ENCODE assay signal across 12 cellular contexts in genomic region chr17:40956401-40957254, GRCh38. TPM values are rescaled to one million over a fixed set of nuclear protein-coding genes. Genes with fewer than 3 reads are reported as not detected.
DNase-seq lines count a peak whose midpoint lies in the region; ATAC-seq and TF ChIP-seq lines count a peak whose summit lies in the region.
"Had no signal": no experiment of that assay in that cellular context is flagged by ENCODE, and none has a peak within 500 bp of the region (broad histone marks: within the 10 kb centered on the region; RNA-seq: fewer than 3 reads in every experiment).

No MANE protein-coding gene starts in this region.

- peak; percentile 53 for TF ChIP-seq RAD21 in HCT116 (IDR thresholded peaks at IDR 0.05; ENCODE audit: low read depth)

- H2AFZ ChIP-seq in HCT116 (ENCODE audit: low read depth, low read length, poor library complexity, severe bottlenecking): no peak overlapping the region

- no peaks in the 10 kb centered on the region for H3K9me2 ChIP-seq in HCT116 (ENCODE audit: insufficient read depth)

- ATAC-seq in HCT116: peak; percentile 90
- ATAC-seq in HG03039 (IDR thresholded peaks at IDR 0.05; ENCODE audit: unreplicated experiment): no peak
- no peak for ATAC-seq in GM21423 (IDR thresholded peaks at IDR 0.05; ENCODE audit: unreplicated experiment)

- CTCF ChIA-PET in HCT116 (lab: Charles Lee): interaction anchor here (1.6 kb wide), 1 partner anchor 44 kb away, joined by 4 read pairs; no protein-coding TSS in a partner anchor

- H3K4me1 ChIP-seq in HCT116 (ENCODE audit: control insufficient read depth in 1 of 2, insufficient read depth in 2 of 2, low read length in 2 of 2): peaks cover 86 to 88% of the 10 kb centered on the region in 2 experiments

- H3K36me3 ChIP-seq in HCT116 (ENCODE audit: control insufficient read depth in 1 of 2, insufficient read depth in 2 of 2, low read length in 2 of 2): peaks cover 0 to 12% of the 10 kb centered on the region in 2 experiments; a peak in 2 of 4 replicates
- H3K36me3 ChIP-seq: SJCRH30, tibial artery had no signal

- TF ChIP-seq POLR2A in HCT116 (IDR thresholded peaks at IDR 0.05; ENCODE audit: borderline replicate concordance, extremely low read depth, insufficient read depth, insufficient read length): no peak

- TF ChIP-seq CTCF in HCT116 (IDR thresholded peaks at IDR 0.05 in 2 of 3, conservative IDR thresholded peaks at IDR 0.05 in 1 of 3; ENCODE audit: borderline replicate concordance in 1 of 3, insufficient read depth in 1 of 3, low read depth in 2 of 3, low read length in 2 of 3) (no peak), fibroblast of mammary gland (conservative IDR thresholded peaks at IDR 0.05; ENCODE audit: control insufficient read depth, insufficient read depth, low read depth, low read length) (no peak)

- peak overlapping the region; percentile 99 for H3K27ac ChIP-seq in HCT116 (ENCODE audit: low read depth, low read length)
- H3K27ac ChIP-seq: SJCRH30, tibial artery had no signal

- no peaks in the 10 kb centered on the region for H4K20me1 ChIP-seq in HCT116 (ENCODE audit: insufficient read depth)

- H3K79me2 ChIP-seq in HCT116 (ENCODE audit: insufficient read depth, low read length): no peaks in the 10 kb centered on the region

- H3K4me2 ChIP-seq in HCT116 (ENCODE audit: low read length): peak overlapping the region; percentile 54

- intact Hi-C loops in HCT116 (cut with micrococcal nuclease) (loop anchor here (2.0 kb wide), 1 partner anchor 42 kb away; no protein-coding TSS in a partner anchor), head of caudate nucleus (cut with DNase I) (no loop called here)

- in situ Hi-C loops in SK-MEL-5 (cut with HindIII; ENCODE audit: low pct_unique_long_range_greater_than_20kb, low sequenced_read_pairs): no loop called here

- TSS peak; percentile 94 for BruUV-seq in HCT116 (replicated peaks; lab: Mats Ljungman, UMichigan)

- H3K9me3 ChIP-seq in HCT116 (ENCODE audit: control insufficient read depth in 1 of 2, insufficient read depth in 1 of 2, low read depth in 1 of 2, low read length in 2 of 2): peaks cover 0 to under 1% of the 10 kb centered on the region in 2 experiments; a peak in 1 of 4 replicates
- H3K9me3 ChIP-seq: SJCRH30, tibial artery had no signal

- H3K4me3 ChIP-seq in HCT116 (replicated peaks in 1 of 2; ENCODE audit: low read depth in 1 of 2, low read length in 2 of 2) (peak overlapping the region in 1 of 2 experiments; percentile 5; a peak in 2 of 4 replicates), fibroblast of mammary gland (ENCODE audit: control insufficient read depth, low read depth, low read length) (no peak overlapping the region)
- H3K4me3 ChIP-seq: SJCRH30, tibial artery had no signal

- no peaks in the 10 kb centered on the region for H3K27me3 ChIP-seq in HCT116 (ENCODE audit: insufficient read depth, low read length)
- H3K27me3 ChIP-seq: SJCRH30 had no signal

- H3K9ac ChIP-seq in HCT116 (ENCODE audit: low read length): peak overlapping the region; percentile 63

- RAD21 ChIA-PET in HCT116 (lab: Charles Lee; ENCODE audit: low non-redundant PET in 1 of 2, low total read pairs in 2 of 2, uncharacterized antibody in 2 of 2, unreplicated experiment in 2 of 2): no interaction called here

- peak; percentile 98 for DNase-seq in HCT116 (ENCODE audit: low read depth, low spot score)
- peak; percentile 25 for DNase-seq in SK-MEL-5 (ENCODE audit: low read depth, low spot score)
- peak; percentile 98 for DNase-seq in fibroblast of mammary gland (ENCODE audit: low read depth)
- peak; percentile 31 for DNase-seq in smooth muscle cell of the brain vasculature (ENCODE audit: low read depth, low spot score)
- no peak for DNase-seq in head of caudate nucleus
- no peak for DNase-seq in NK-92 treated with Interleukin-12 subunit alpha and Interleukin-12 subunit beta, amount 100 ng/mL, for 24 hours (lab: John Stamatoyannopoulos, UW)
- DNase-seq: NCI-H146, SJCRH30, tibial artery had no signal

- POLR2A ChIA-PET in HCT116 (lab: Charles Lee): interaction anchor here (0.6 to 1.2 kb wide), 4 partner anchors 8 to 592 kb away, joined by 3 read pairs; no protein-coding TSS in a partner anchor

TF ChIP-seq in HCT116, 20 proteins besides CTCF, POLR2A, EP300 and RAD21 (continues in another document):
- TF ChIP-seq, protein P1, sequence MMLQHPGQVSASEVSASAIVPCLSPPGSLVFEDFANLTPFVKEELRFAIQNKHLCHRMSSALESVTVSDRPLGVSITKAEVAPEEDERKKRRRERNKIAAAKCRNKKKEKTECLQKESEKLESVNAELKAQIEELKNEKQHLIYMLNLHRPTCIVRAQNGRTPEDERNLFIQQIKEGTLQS (IDR thresholded peaks at IDR 0.05): peak; percentile 91; the same call in 1 of the 2 replicates
- peak; percentile 72 for TF ChIP-seq POLR2AphosphoS5 (IDR thresholded peaks at IDR 0.05; ENCODE audit: low read depth, low read length)
- TF ChIP-seq EZH2 (IDR thresholded peaks at IDR 0.05): no peak
- TF ChIP-seq JUND (IDR thresholded peaks at IDR 0.05): peak; percentile 100
- no peak for TF ChIP-seq EZH2phosphoT487 (IDR thresholded peaks at IDR 0.05; ENCODE audit: borderline replicate concordance)
- peak; percentile 86 for TF ChIP-seq ZBTB33 (IDR thresholded peaks at IDR 0.05; ENCODE audit: extremely low read depth, insufficient replicate concordance, low read length)
- TF ChIP-seq ZFX (IDR thresholded peaks at IDR 0.05): no peak
- TF ChIP-seq EGR1 (IDR thresholded peaks at IDR 0.05; ENCODE audit: low read depth): peak; percentile 92
- no peak; the same call in 1 of the 2 replicates for TF ChIP-seq ELF1 (IDR thresholded peaks at IDR 0.05; ENCODE audit: borderline replicate concordance, low read depth)
- TF ChIP-seq SRF (IDR thresholded peaks at IDR 0.05; ENCODE audit: low read depth): peak; percentile 77; the same call in 1 of the 2 replicates
- TF ChIP-seq CBX3 (IDR thresholded peaks at IDR 0.05; ENCODE audit: low read depth): peak; percentile 97
- peak; percentile 100 for TF ChIP-seq TCF7L2 (IDR thresholded peaks at IDR 0.05; ENCODE audit: borderline replicate concordance, extremely low read depth, insufficient read depth, insufficient read length)
- TF ChIP-seq MAX (IDR thresholded peaks at IDR 0.05): peak; percentile 73
- peak; percentile 77 for TF ChIP-seq YY1 (IDR thresholded peaks at IDR 0.05; ENCODE audit: extremely low read depth, insufficient replicate concordance, low read depth, low read length)
- no peak for TF ChIP-seq ZNF274 (IDR thresholded peaks at IDR 0.05; ENCODE audit: low read depth, low read length)
- TF ChIP-seq CEBPB (IDR thresholded peaks at IDR 0.05; ENCODE audit: low read depth): peak; percentile 100

RNA-seq across cellular contexts. Expression of gene KRT39, which starts 10.1 kb away (rescaled TPM):
- total RNA-seq in HCT116 (2021; ENCODE audit: unreplicated experiment): not detected
- polyA plus RNA-seq in HCT116 (2012): 0.09 and 0.10 TPM in 2 replicates
- total RNA-seq in SK-MEL-5 (2014; rRNA removed; shearing (Covaris generic)): not detected in 2 replicates
- not detected in 2 replicates for polyA plus RNA-seq in SK-MEL-5 (2015; cell fraction: cytosol; rRNA removed)
- polyA plus RNA-seq in SK-MEL-5 (2015; cell fraction: nucleus; rRNA removed): not detected in 2 replicates
- total RNA-seq: neural crest cell, SJCRH30 had no signal

RNA-seq across cellular contexts. Expression of gene KRT23, which starts 19.2 kb away (rescaled TPM):
- total RNA-seq in HCT116 (2021; ENCODE audit: unreplicated experiment): 19.0 TPM
- polyA plus RNA-seq in HCT116 (2012): 19.4 and 19.7 TPM in 2 replicates
- total RNA-seq in SK-MEL-5 (2014; rRNA removed; shearing (Covaris generic)): not detected in 2 replicates
- not detected in 2 replicates for polyA plus RNA-seq in SK-MEL-5 (2015; cell fraction: cytosol; rRNA removed)
- not detected in 2 replicates for polyA plus RNA-seq in SK-MEL-5 (2015; cell fraction: nucleus; rRNA removed)
- total RNA-seq: neural crest cell, SJCRH30 had no signal

RNA-seq across cellular contexts. Expression of gene KRT40, which starts 27.5 kb away (rescaled TPM):
- total RNA-seq in HCT116 (2021; ENCODE audit: unreplicated experiment): not detected
- 0.04 TPM in 1 of 2 replicates, not detected in the other for polyA plus RNA-seq in HCT116 (2012)
- total RNA-seq in SK-MEL-5 (2014; rRNA removed; shearing (Covaris generic)): not detected in 2 replicates
- not detected in 2 replicates for polyA plus RNA-seq in SK-MEL-5 (2015; cell fraction: cytosol; rRNA removed)
- not detected in 2 replicates for polyA plus RNA-seq in SK-MEL-5 (2015; cell fraction: nucleus; rRNA removed)
- total RNA-seq: neural crest cell, SJCRH30 had no signal

RNA-seq across cellular contexts. Expression of gene KRTAP3-3, which starts 37.3 kb away (rescaled TPM):
- total RNA-seq in HCT116 (2021; ENCODE audit: unreplicated experiment): not detected
- polyA plus RNA-seq in HCT116 (2012): not detected in 2 replicates
- total RNA-seq in SK-MEL-5 (2014; rRNA removed; shearing (Covaris generic)): not detected in 2 replicates
- polyA plus RNA-seq in SK-MEL-5 (2015; cell fraction: cytosol; rRNA removed): not detected in 2 replicates
- not detected in 2 replicates for polyA plus RNA-seq in SK-MEL-5 (2015; cell fraction: nucleus; rRNA removed)
- total RNA-seq: neural crest cell, SJCRH30 had no signal

RNA-seq across cellular contexts. Expression of gene KRTAP3-2, which starts 43.1 kb away (rescaled TPM):
- total RNA-seq in HCT116 (2021; ENCODE audit: unreplicated experiment): not detected
- 0.15 TPM in 1 of 2 replicates, not detected in the other for polyA plus RNA-seq in HCT116 (2012)
- total RNA-seq in SK-MEL-5 (2014; rRNA removed; shearing (Covaris generic)): not detected in 2 replicates
- polyA plus RNA-seq in SK-MEL-5 (2015; cell fraction: cytosol; rRNA removed): not detected in 2 replicates
- not detected in 2 replicates for polyA plus RNA-seq in SK-MEL-5 (2015; cell fraction: nucleus; rRNA removed)
- total RNA-seq: neural crest cell, SJCRH30 had no signal

Comparison
In these comparisons a context has a peak if more than half of its experiments do, and no peak if none do; other contexts are left out.
1. DNase-seq: peak in HCT116 (single experiment), SK-MEL-5 (single experiment), fibroblast of mammary gland (single experiment) and smooth muscle cell of the brain vasculature (single experiment); none in head of caudate nucleus (0 of 42) and NK-92 treated with Interleukin-12 subunit alpha and Interleukin-12 subunit beta, amount 100 ng/mL, for 24 hours (single experiment).
2. RNA of gene KRT23, which starts 19.2 kb away (total RNA-seq): 19.0 TPM in HCT116 (single experiment); not detected in SK-MEL-5; every median in the first group is over 10 times any median in the second.